15 cellular contexts compared by ENCODE assay signal in the genomic region with DNA sequence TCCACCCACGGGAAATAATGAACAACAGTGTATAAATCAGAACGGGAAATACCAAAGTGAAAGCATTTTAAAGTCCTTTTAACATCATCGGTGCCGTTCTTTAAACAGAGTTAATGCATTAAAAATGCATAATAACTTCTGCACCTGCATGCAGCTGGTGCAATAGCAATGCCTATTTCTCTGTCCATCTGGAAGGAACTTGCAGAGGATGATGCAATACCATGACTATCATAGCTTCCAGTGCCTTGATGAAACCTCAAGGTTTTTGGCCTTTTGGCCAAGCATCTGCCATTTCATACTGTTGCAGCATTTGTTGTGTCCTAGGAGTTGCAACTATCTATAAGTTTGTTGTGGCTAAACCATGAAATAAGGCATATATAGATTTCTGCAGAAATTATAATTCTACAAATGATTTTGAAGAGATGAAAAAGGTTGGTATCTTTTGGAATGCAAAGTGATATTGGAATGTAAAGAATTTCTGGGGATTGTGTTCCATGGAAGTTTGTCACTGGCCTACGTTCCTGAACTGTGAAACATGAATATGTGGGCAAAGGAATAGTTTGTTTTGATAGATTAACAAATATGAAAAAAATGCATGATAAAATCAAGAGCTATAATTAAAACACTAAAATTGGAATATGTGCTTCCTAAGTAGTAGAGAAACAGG. TPM values are rescaled to one million over a fixed set of nuclear protein-coding genes. Genes with fewer than 3 reads are reported as not detected.
DNase-seq lines count a peak whose midpoint lies in the region; ATAC-seq, FAIRE-seq and TF ChIP-seq lines count a peak whose summit lies in the region.
"Had no signal": no experiment of that assay in that cellular context is flagged by ENCODE, and none has a peak within 500 bp of the region (broad histone marks: within the 10 kb centered on the region; RNA-seq: fewer than 3 reads in every experiment).

No MANE protein-coding gene starts in this region.

- H3K4me3 Mint-ChIP-seq in activated CD4-positive, alpha-beta T cell treated with anti-CD3 and anti-CD28 coated beads, Interleukin-2, amount 10 ng/mL, durations not matched to agents 24 days and 14 days = no peak overlapping the region
- no peak overlapping the region for H3K4me3 Mint-ChIP-seq in activated CD8-positive, alpha-beta memory T cell treated with anti-CD3 and anti-CD28 coated beads, Interleukin-2, amount 10 ng/mL, durations not matched to agents 7 days and 5 days
- H3K4me3 Mint-ChIP-seq: activated naive CD8-positive, alpha-beta T cell; B cell; stimulated activated effector memory CD8-positive, alpha-beta T cell treated with anti-CD3 and anti-CD28 coated beads, Interleukin-12 subunit alpha, Interleukin-12 subunit beta, amount 100 ng/mL, for 72 hours had no signal

- peak; percentile 21 for DNase-seq in activated CD4-positive, alpha-beta T cell treated with anti-CD3 and anti-CD28 coated beads, Interleukin-2, amount 10 ng/mL, durations not matched to agents 24 days and 14 days
- DNase-seq in activated CD4-positive, alpha-beta T cell treated with anti-CD3 and anti-CD28 coated beads, Interleukin-2, amount 50 U/mL, for 1 hour = no peak
- DNase-seq in RCC 7860 (ENCODE audit: low spot score) (peak; percentile 35), epithelial cell of esophagus (ENCODE audit: low read depth) (peak; percentile 73), skeletal muscle cell (ENCODE audit: low read depth) (peak; percentile 78)
- DNase-seq in activated CD8-positive, alpha-beta memory T cell treated with anti-CD3 and anti-CD28 coated beads, Interleukin-2, amount 10 ng/mL, durations not matched to agents 7 days and 5 days = no peak
- DNase-seq: activated CD4-positive, alpha-beta T cell treated with anti-CD3 and anti-CD28 coated beads for 48 hours; small intestine had no signal

- intact Hi-C loops in activated CD4-positive, alpha-beta T cell treated with anti-CD3 and anti-CD28 coated beads, Interleukin-2, amount 10 ng/mL, durations not matched to agents 24 days and 14 days (cut with micrococcal nuclease) = no loop called here

- no peak for TF ChIP-seq CTCF in epithelial cell of esophagus (IDR thresholded peaks at IDR 0.05; ENCODE audit: insufficient read depth, low read depth, low read length, missing control alignments)

- H3K27ac Mint-ChIP-seq in activated CD4-positive, alpha-beta T cell treated with anti-CD3 and anti-CD28 coated beads, Interleukin-2, amount 10 ng/mL, durations not matched to agents 24 days and 14 days = no peak overlapping the region
- H3K27ac Mint-ChIP-seq in activated CD8-positive, alpha-beta memory T cell treated with anti-CD3 and anti-CD28 coated beads, Interleukin-2, amount 10 ng/mL, durations not matched to agents 7 days and 5 days = no peak overlapping the region
- H3K27ac Mint-ChIP-seq: activated naive CD8-positive, alpha-beta T cell; B cell; stimulated activated effector memory CD8-positive, alpha-beta T cell treated with anti-CD3 and anti-CD28 coated beads, Interleukin-12 subunit alpha, Interleukin-12 subunit beta, amount 100 ng/mL, for 72 hours had no signal

- FAIRE-seq in RCC 7860 (lab: Jason Lieb, UNC) = no peak
- FAIRE-seq: small intestine had no signal

- no peaks in the 10 kb centered on the region for H3K36me3 Mint-ChIP-seq in activated CD4-positive, alpha-beta T cell treated with anti-CD3 and anti-CD28 coated beads, Interleukin-2, amount 10 ng/mL, durations not matched to agents 24 days and 14 days (ENCODE audit: low read depth)
- H3K36me3 Mint-ChIP-seq in activated CD8-positive, alpha-beta memory T cell treated with anti-CD3 and anti-CD28 coated beads, Interleukin-2, amount 10 ng/mL, durations not matched to agents 7 days and 5 days = no peaks in the 10 kb centered on the region
- H3K36me3 Mint-ChIP-seq: activated naive CD8-positive, alpha-beta T cell; stimulated activated effector memory CD8-positive, alpha-beta T cell treated with anti-CD3 and anti-CD28 coated beads, Interleukin-12 subunit alpha, Interleukin-12 subunit beta, amount 100 ng/mL, for 72 hours had no signal

- H3K27me3 Mint-ChIP-seq in activated CD4-positive, alpha-beta T cell treated with anti-CD3 and anti-CD28 coated beads, Interleukin-2, amount 10 ng/mL, durations not matched to agents 24 days and 14 days = peaks cover 3% of the 10 kb centered on the region
- peaks cover 3% of the 10 kb centered on the region for H3K27me3 Mint-ChIP-seq in activated CD8-positive, alpha-beta memory T cell treated with anti-CD3 and anti-CD28 coated beads, Interleukin-2, amount 10 ng/mL, durations not matched to agents 7 days and 5 days
- H3K27me3 Mint-ChIP-seq: activated naive CD8-positive, alpha-beta T cell had no signal

- H3K9me3 Mint-ChIP-seq in activated CD4-positive, alpha-beta T cell treated with anti-CD3 and anti-CD28 coated beads, Interleukin-2, amount 10 ng/mL, durations not matched to agents 24 days and 14 days = no peaks in the 10 kb centered on the region
- H3K9me3 Mint-ChIP-seq in activated CD8-positive, alpha-beta memory T cell treated with anti-CD3 and anti-CD28 coated beads, Interleukin-2, amount 10 ng/mL, durations not matched to agents 7 days and 5 days (ENCODE audit: low read depth) = no peaks in the 10 kb centered on the region
- H3K9me3 Mint-ChIP-seq: stimulated activated effector memory CD8-positive, alpha-beta T cell treated with anti-CD3 and anti-CD28 coated beads, Interleukin-12 subunit alpha, Interleukin-12 subunit beta, amount 100 ng/mL, for 72 hours had no signal

- H3K4me3 ChIP-seq in epithelial cell of esophagus (ENCODE audit: low read length) = no peak overlapping the region
- no peak overlapping the region for H3K4me3 ChIP-seq in skeletal muscle cell (ENCODE audit: low read depth, low read length)
- H3K4me3 ChIP-seq: lung had no signal

- no peak for ATAC-seq in activated CD8-positive, alpha-beta memory T cell treated with anti-CD3 and anti-CD28 coated beads, Interleukin-2, amount 10 ng/mL, durations not matched to agents 7 days and 5 days
- ATAC-seq in GM18517 (IDR thresholded peaks at IDR 0.05; ENCODE audit: unreplicated experiment) (no peak), HG03457 (IDR thresholded peaks at IDR 0.05; ENCODE audit: unreplicated experiment) (no peak)
- ATAC-seq: esophagus mucosa; stimulated activated effector memory CD8-positive, alpha-beta T cell treated with anti-CD3 and anti-CD28 coated beads, Interleukin-12 subunit alpha, Interleukin-12 subunit beta, amount 100 ng/mL, for 72 hours had no signal

- no peaks in the 10 kb centered on the region for H3K4me1 Mint-ChIP-seq in activated CD4-positive, alpha-beta T cell treated with anti-CD3 and anti-CD28 coated beads, Interleukin-2, amount 10 ng/mL, durations not matched to agents 24 days and 14 days
- H3K4me1 Mint-ChIP-seq in activated CD8-positive, alpha-beta memory T cell treated with anti-CD3 and anti-CD28 coated beads, Interleukin-2, amount 10 ng/mL, durations not matched to agents 7 days and 5 days = peaks cover 3% of the 10 kb centered on the region
- H3K4me1 Mint-ChIP-seq: B cell; stimulated activated effector memory CD8-positive, alpha-beta T cell treated with anti-CD3 and anti-CD28 coated beads, Interleukin-12 subunit alpha, Interleukin-12 subunit beta, amount 100 ng/mL, for 72 hours had no signal

- CTCF ChIA-PET in activated CD8-positive, alpha-beta memory T cell treated with anti-CD3 and anti-CD28 coated beads, Interleukin-2, amount 10 ng/mL, durations not matched to agents 7 days and 5 days (lab: Charles Lee) = interaction anchor here (1.2 to 1.4 kb wide), 2 partner anchors 9 to 85 kb away, joined by 4 read pairs; a partner anchor contains a TSS

RNA-seq across cellular contexts. Expression of a gene that starts 9.8 kb away (rescaled TPM):
- total RNA-seq in activated CD4-positive, alpha-beta T cell treated with anti-CD3 and anti-CD28 coated beads, Interleukin-2, amount 10 ng/mL, durations not matched to agents 24 days and 14 days = 224 and 226 TPM in 2 replicates
- 100 to 1,000 TPM; 192 to 234 TPM for total RNA-seq in activated CD8-positive, alpha-beta memory T cell treated with anti-CD3 and anti-CD28 coated beads, Interleukin-2, amount 10 ng/mL, durations not matched to agents 7 days and 5 days

RNA-seq across cellular contexts. Expression of a gene that starts 12.1 kb away (rescaled TPM):
- total RNA-seq in activated CD4-positive, alpha-beta T cell treated with anti-CD3 and anti-CD28 coated beads, Interleukin-2, amount 10 ng/mL, durations not matched to agents 24 days and 14 days = not detected in 2 replicates
- not detected for total RNA-seq in activated CD8-positive, alpha-beta memory T cell treated with anti-CD3 and anti-CD28 coated beads, Interleukin-2, amount 10 ng/mL, durations not matched to agents 7 days and 5 days
- total RNA-seq: B cell, esophagus mucosa, lung had no signal

RNA-seq across cellular contexts. Expression of a gene that starts 35.9 kb away (rescaled TPM):
- total RNA-seq in activated CD4-positive, alpha-beta T cell treated with anti-CD3 and anti-CD28 coated beads, Interleukin-2, amount 10 ng/mL, durations not matched to agents 24 days and 14 days = not detected in 2 replicates
- not detected for total RNA-seq in activated CD8-positive, alpha-beta memory T cell treated with anti-CD3 and anti-CD28 coated beads, Interleukin-2, amount 10 ng/mL, durations not matched to agents 7 days and 5 days
- total RNA-seq: B cell, esophagus mucosa, lung had no signal

RNA-seq across cellular contexts. Expression of a gene that starts 46.3 kb away (rescaled TPM):
- not detected in 2 replicates for total RNA-seq in activated CD4-positive, alpha-beta T cell treated with anti-CD3 and anti-CD28 coated beads, Interleukin-2, amount 10 ng/mL, durations not matched to agents 24 days and 14 days
- not detected for total RNA-seq in activated CD8-positive, alpha-beta memory T cell treated with anti-CD3 and anti-CD28 coated beads, Interleukin-2, amount 10 ng/mL, durations not matched to agents 7 days and 5 days
- total RNA-seq: B cell, esophagus mucosa, lung had no signal

Comparison
In these comparisons a context has a peak if more than half of its experiments do, and no peak if none do; other contexts are left out.
1. DNase-seq: peak in activated CD4-positive, alpha-beta T cell treated with anti-CD3 and anti-CD28 coated beads, Interleukin-2, amount 10 ng/mL, durations not matched to agents 24 days and 14 days (single experiment), RCC 7860 (single experiment), epithelial cell of esophagus (single experiment) and skeletal muscle cell (single experiment); none in activated CD4-positive, alpha-beta T cell treated with anti-CD3 and anti-CD28 coated beads, Interleukin-2, amount 50 U/mL, for 1 hour (single experiment) and activated CD8-positive, alpha-beta memory T cell treated with anti-CD3 and anti-CD28 coated beads, Interleukin-2, amount 10 ng/mL, durations not matched to agents 7 days and 5 days (single experiment).